In genomic region chr2:11748018-11748860, GRCh38 we compare ENCODE assay signal across 9 cellular contexts. TPM values are rescaled to one million over a fixed set of nuclear protein-coding genes. Genes with fewer than 3 reads are reported as not detected.
A peak's percentile ranks its signal among the peaks of the same experiment; 100 is the strongest.
DNase-seq lines count a peak whose midpoint lies in the region; ATAC-seq and TF ChIP-seq lines count a peak whose summit lies in the region.
"Had no signal": no experiment of that assay in that cellular context is flagged by ENCODE, and none has a peak within 500 bp of the region (broad histone marks: within the 10 kb centered on the region; RNA-seq: fewer than 3 reads in every experiment).

No MANE protein-coding gene starts in this region.

- no peaks in the 10 kb centered on the region for H3K27me3 ChIP-seq in CD4-positive, CD25-positive, alpha-beta regulatory T cell (ENCODE audit: control insufficient read depth, insufficient read depth, low read length)

- H3K4me1 Mint-ChIP-seq in CD4-positive, CD25-positive, alpha-beta regulatory T cell: peaks cover 16 to 88% (median 54%) of the 10 kb centered on the region in 4 donors
- H3K4me1 Mint-ChIP-seq in neural crest cell: peaks cover 78% of the 10 kb centered on the region

- no peak for TF ChIP-seq CTCF in neural crest cell (conservative IDR thresholded peaks at IDR 0.05)

- ATAC-seq in CD4-positive, CD25-positive, alpha-beta regulatory T cell (ENCODE audit: low read depth in 2 of 2): no peak
- no peak for ATAC-seq in HG02763 (IDR thresholded peaks at IDR 0.05; ENCODE audit: unreplicated experiment)

- H3K4me3 Mint-ChIP-seq in CD4-positive, CD25-positive, alpha-beta regulatory T cell: peak overlapping the region; percentile 87 to 97 (median 92)
- H3K4me3 Mint-ChIP-seq in neural crest cell: peak overlapping the region; percentile 87

- peak overlapping the region; percentile 88 for H3K27ac ChIP-seq in CD4-positive, CD25-positive, alpha-beta regulatory T cell (ENCODE audit: insufficient read depth, low read length, poor library complexity, severe bottlenecking)

- H3K27me3 Mint-ChIP-seq in CD4-positive, CD25-positive, alpha-beta regulatory T cell: no peaks in the 10 kb centered on the region
- H3K27me3 Mint-ChIP-seq in neural crest cell (ENCODE audit: low read depth): peaks cover 3% of the 10 kb centered on the region

- H3K4me3 ChIP-seq in CD4-positive, CD25-positive, alpha-beta regulatory T cell (ENCODE audit: low read depth, low read length): peak overlapping the region; percentile 97

- no peaks in the 10 kb centered on the region for H3K36me3 ChIP-seq in CD4-positive, CD25-positive, alpha-beta regulatory T cell (ENCODE audit: control insufficient read depth, insufficient read depth, low read length)

- no peaks in the 10 kb centered on the region for H3K9me3 ChIP-seq in CD4-positive, CD25-positive, alpha-beta regulatory T cell (ENCODE audit: control insufficient read depth in 2 of 2, low read length in 2 of 2)

- peak overlapping the region; percentile 95 to 99 (median 96) for H3K27ac Mint-ChIP-seq in CD4-positive, CD25-positive, alpha-beta regulatory T cell
- H3K27ac Mint-ChIP-seq in neural crest cell (ENCODE audit: unreplicated experiment): peak overlapping the region; percentile 91

- H3K36me3 Mint-ChIP-seq in CD4-positive, CD25-positive, alpha-beta regulatory T cell: no peaks in the 10 kb centered on the region
- H3K36me3 Mint-ChIP-seq in neural crest cell (ENCODE audit: low read depth): peaks cover 2% of the 10 kb centered on the region

- DNase-seq in CD4-positive, CD25-positive, alpha-beta regulatory T cell: no peak
- peak; percentile 45 for DNase-seq in NAMALWA (ENCODE audit: low spot score)
- peak; percentile 21 for DNase-seq in dermis blood vessel endothelial cell
- DNase-seq in neural crest cell (ENCODE audit: low read depth, low spot score): no peak
- DNase-seq in cerebellar nuclear complex (lab: John Stamatoyannopoulos, UW): no peak
- no peak for DNase-seq in NOMO-1 (lab: John Stamatoyannopoulos, UW; ENCODE audit: unreplicated experiment in 2 of 2)
- no peak for DNase-seq in SIG-M5 treated with dmso at 0.1 percent for 504 hours (lab: John Stamatoyannopoulos, UW; ENCODE audit: unreplicated experiment)
- DNase-seq: central memory CD4-positive, alpha-beta T cell had no signal

- H3K4me1 ChIP-seq in CD4-positive, CD25-positive, alpha-beta regulatory T cell (ENCODE audit: control insufficient read depth, insufficient read depth, low read length, poor library complexity, severe bottlenecking): peaks cover 86% of the 10 kb centered on the region

- H3K9me3 Mint-ChIP-seq in CD4-positive, CD25-positive, alpha-beta regulatory T cell: peaks cover 0 to 1% (median 0%) of the 10 kb centered on the region in 7 donors
- H3K9me3 Mint-ChIP-seq in neural crest cell: no peaks in the 10 kb centered on the region

RNA-seq across cellular contexts. Expression of gene LPIN1, which starts 1.8 kb away (rescaled TPM):
- total RNA-seq in CD4-positive, CD25-positive, alpha-beta regulatory T cell: 94.9 TPM
- polyA plus RNA-seq in CD4-positive, CD25-positive, alpha-beta regulatory T cell: 10 to 100 TPM; 20.3 to 27.0 (median 24.4) TPM
- total RNA-seq in dermis blood vessel endothelial cell (24.0 and 36.3 TPM in 2 replicates), neural crest cell (42.3 and 43.9 TPM in 2 replicates)

Comparison
In these comparisons a context has a peak if more than half of its experiments do, and no peak if none do; other contexts are left out.
1. DNase-seq: peak in NAMALWA (single experiment) and dermis blood vessel endothelial cell (single experiment); none in CD4-positive, CD25-positive, alpha-beta regulatory T cell (0 of 3), neural crest cell (single experiment), cerebellar nuclear complex (0 of 2), NOMO-1 (0 of 2) and SIG-M5 treated with dmso at 0.1 percent for 504 hours (single experiment).